In genomic region chr14:24297190-24297964, GRCh38 we compare ENCODE assay signal across 8 cellular contexts. TPM values are rescaled to one million over a fixed set of nuclear protein-coding genes. Genes with fewer than 3 reads are reported as not detected.
DNase-seq lines count a peak whose midpoint lies in the region; ATAC-seq and TF ChIP-seq lines count a peak whose summit lies in the region.

No MANE protein-coding gene starts in this region.

- 38 to 40% methylated on average over 5 of the region's 5 CpGs for WGBS in transverse colon (ENCODE audit: low coverage in 1 of 2), 2 donors

- no peak for TF ChIP-seq EP300 in transverse colon (IDR thresholded peaks at IDR 0.05; ENCODE audit: low read depth)

- in situ Hi-C loops in Caki2 (cut with HindIII; ENCODE audit: low pct_unique_long_range_greater_than_20kb, low sequenced_read_pairs) = no loop called here
- in situ Hi-C loops in transverse colon (cut with MboI; ENCODE audit: low pct_ligation_motif_present in 1 of 4, low pct_unique_long_range_greater_than_20kb in 1 of 4, low sequenced_read_pairs in 3 of 4) = loop anchor here in 1 of 4 donors (5.0 kb wide), 1 partner anchor 55 kb away; the partner anchor contains the start of gene TINF2

- H3K27me3 ChIP-seq in transverse colon = no peaks in the 10 kb centered on the region

- H3K4me1 Mint-ChIP-seq in T-helper 2 cell treated with Interferon-gamma antibody and Interleukin-4, amounts not matched to agents 5 μg/mL and 100 μg/mL, for 36 hours (ENCODE audit: low read depth) = peaks cover 32% of the 10 kb centered on the region

- no peak for TF ChIP-seq POLR2A in transverse colon (IDR thresholded peaks at IDR 0.05)

- intact Hi-C loops in transverse colon (cut with DNase I; ENCODE audit: low total_unique reads) = loop anchor here (5.0 kb wide), 1 partner anchor 160 kb away; the partner anchor contains the start of gene PSME1

- ATAC-seq in GM19043 (IDR thresholded peaks at IDR 0.05; ENCODE audit: low read depth, unreplicated experiment) (peak; percentile 21), HG03565 (IDR thresholded peaks at IDR 0.05; ENCODE audit: unreplicated experiment) (peak; percentile 2)

- H3K36me3 ChIP-seq in transverse colon = peaks cover 0 to 27% (median 10%) of the 10 kb centered on the region in 4 donors

- DNase-seq in Caki2 (ENCODE audit: low read depth) = peak; percentile 46
- DNase-seq in T-helper 2 cell treated with Interferon-gamma antibody and Interleukin-4, amounts not matched to agents 5 μg/mL and 100 μg/mL, for 36 hours (ENCODE audit: low spot score) = no peak
- DNase-seq in glomerular visceral epithelial cell (ENCODE audit: extremely low spot score) = peak; percentile 49
- no peak for DNase-seq in transverse colon
- no peak for DNase-seq in effector CD4-positive, alpha-beta T cell
- no peak for DNase-seq in midbrain (lab: John Stamatoyannopoulos, UW)

- H3K9me3 Mint-ChIP-seq in T-helper 2 cell treated with Interferon-gamma antibody and Interleukin-4, amounts not matched to agents 5 μg/mL and 100 μg/mL, for 36 hours = no peaks in the 10 kb centered on the region

- H3K27ac Mint-ChIP-seq in T-helper 2 cell treated with Interferon-gamma antibody and Interleukin-4, amounts not matched to agents 5 μg/mL and 100 μg/mL, for 36 hours = peak overlapping the region; percentile 85

- peaks cover 38% of the 10 kb centered on the region for H3K36me3 Mint-ChIP-seq in T-helper 2 cell treated with Interferon-gamma antibody and Interleukin-4, amounts not matched to agents 5 μg/mL and 100 μg/mL, for 36 hours (ENCODE audit: low read depth)

- peak overlapping the region; percentile 41 for H3K4me3 Mint-ChIP-seq in T-helper 2 cell treated with Interferon-gamma antibody and Interleukin-4, amounts not matched to agents 5 μg/mL and 100 μg/mL, for 36 hours

- H3K9me3 ChIP-seq in transverse colon = no peaks in the 10 kb centered on the region

- H3K4me3 ChIP-seq in transverse colon = no peak overlapping the region

- H3K4me1 ChIP-seq in transverse colon = peaks cover 18 to 43% (median 24%) of the 10 kb centered on the region in 4 donors

- TF ChIP-seq CTCF in transverse colon (IDR thresholded peaks at IDR 0.05) = peak; percentile 10 to 57 (median 41)

- no peaks in the 10 kb centered on the region for H3K27me3 Mint-ChIP-seq in T-helper 2 cell treated with Interferon-gamma antibody and Interleukin-4, amounts not matched to agents 5 μg/mL and 100 μg/mL, for 36 hours (ENCODE audit: low read depth)

- peak overlapping the region in 2 of 4 donors; percentile 15 to 21 for H3K27ac ChIP-seq in transverse colon

RNA-seq across cellular contexts. Expression of gene DHRS1, which starts 2.2 kb away (rescaled TPM):
- 5.3 and 9.2 TPM in 2 replicates for total RNA-seq in Caki2 (2014; rRNA removed; shearing (Covaris generic); ENCODE audit: low replicate concordance)
- 100 to 1,000 TPM in 1 of 4 donors, 10 to 100 TPM in 3; 84.2 to 106 (median 94.6) TPM for total RNA-seq in transverse colon

RNA-seq across cellular contexts. Expression of gene NOP9, which starts 2.3 kb away (rescaled TPM):
- total RNA-seq in Caki2 (2014; rRNA removed; shearing (Covaris generic); ENCODE audit: low replicate concordance) = 8.8 and 13.8 TPM in 2 replicates
- total RNA-seq in transverse colon = 10 to 100 TPM; 18.8 to 20.9 (median 19.3) TPM

RNA-seq across cellular contexts. Expression of gene CIDEB, which starts 10.4 kb away (rescaled TPM):
- total RNA-seq in Caki2 (2014; rRNA removed; shearing (Covaris generic); ENCODE audit: low replicate concordance) = 1.0 and 6.8 TPM in 2 replicates
- total RNA-seq in transverse colon = 100 to 1,000 TPM in 1 of 4 donors, 10 to 100 TPM in 2, 1 to 10 TPM in 1; 6.7 to 168 (median 23.6) TPM

RNA-seq across cellular contexts. Expression of gene LTB4R2, which starts 12.6 kb away (rescaled TPM):
- total RNA-seq in Caki2 (2014; rRNA removed; shearing (Covaris generic); ENCODE audit: low replicate concordance) = 0.98 TPM in 1 of 2 replicates, not detected in the other
- total RNA-seq in transverse colon = 10 to 100 TPM in 1 of 4 donors, 1 to 10 TPM in 3; 4.4 to 81.5 (median 7.1) TPM

RNA-seq across cellular contexts. Expression of gene LTB4R, which starts 13.9 kb away (rescaled TPM):
- 0.12 and 2.7 TPM in 2 replicates for total RNA-seq in Caki2 (2014; rRNA removed; shearing (Covaris generic); ENCODE audit: low replicate concordance)
- 1 to 10 TPM; 1.1 to 8.3 (median 6.2) TPM for total RNA-seq in transverse colon

Comparison
In these comparisons a context has a peak if more than half of its experiments do, and no peak if none do; other contexts are left out.
1. DNase-seq: peak in Caki2 (single experiment) and glomerular visceral epithelial cell (single experiment); none in T-helper 2 cell treated with Interferon-gamma antibody and Interleukin-4, amounts not matched to agents 5 μg/mL and 100 μg/mL, for 36 hours (single experiment), transverse colon (single experiment), effector CD4-positive, alpha-beta T cell (single experiment) and midbrain (single experiment).